8 cellular contexts compared by ENCODE assay signal in genomic region chr15:89243046-89243690, GRCh38. TPM values are rescaled to one million over a fixed set of nuclear protein-coding genes. Genes with fewer than 3 reads are reported as not detected.
DNase-seq lines count a peak whose midpoint lies in the region; ATAC-seq, FAIRE-seq and TF ChIP-seq lines count a peak whose summit lies in the region.

No MANE protein-coding gene starts in this region.

- H3K4me3 ChIP-seq in ascending aorta: peak overlapping the region; percentile 77 to 83
- peak overlapping the region; percentile 75 to 95 (median 95) for H3K4me3 ChIP-seq in keratinocyte (ENCODE audit: control insufficient read depth in 2 of 3, extremely low read depth in 1 of 3, insufficient read depth in 2 of 3, low read depth in 1 of 3, low read length in 3 of 3)
- peak overlapping the region; percentile 81 for H3K4me3 ChIP-seq in suprapubic skin

- intact Hi-C loops in ascending aorta (cut with DNase I): loop anchor here (2.0 to 5.0 kb wide), 5 partner anchors 36 to 348 kb away; partner anchors contain the start of genes HAPLN3 and POLG

- 32% methylated on average over 20 of the region's 20 CpGs for WGBS in suprapubic skin

- H3K27me3 ChIP-seq in ascending aorta (no peaks in the 10 kb centered on the region), keratinocyte (ENCODE audit: control insufficient read depth, extremely low read depth, insufficient read depth, low read length) (no peaks in the 10 kb centered on the region), suprapubic skin (no peaks in the 10 kb centered on the region)

- peak; percentile 30 for DNase-seq in NOMO-1 treated with DMSO at 0.1 percent for 48 hours (lab: John Stamatoyannopoulos, UW; ENCODE audit: unreplicated experiment)
- DNase-seq in NOMO-1 treated with dmso at 0.1 percent for 144 hours (lab: John Stamatoyannopoulos, UW; ENCODE audit: unreplicated experiment): no peak
- peak in 1 of 2 donors; percentile 70 for DNase-seq in ascending aorta (ENCODE audit: low spot score in 2 of 2)
- DNase-seq in keratinocyte (ENCODE audit: low read depth, low spot score): no peak
- peak in 1 of 2 donors; percentile 75 for DNase-seq in suprapubic skin (ENCODE audit: low spot score in 2 of 2)
- DNase-seq in DMS79 treated with DMSO at 0.1 percent for 48 hours (lab: John Stamatoyannopoulos, UW): no peak
- no peak for DNase-seq in kidney glomerular epithelial cell (lab: John Stamatoyannopoulos, UW)

- peak overlapping the region; percentile 99 for H3K4me2 ChIP-seq in keratinocyte (ENCODE audit: control insufficient read depth, extremely low read depth, insufficient read depth, low read depth, low read length)

- peak overlapping the region; percentile 87 for H3K9ac ChIP-seq in keratinocyte (ENCODE audit: control insufficient read depth, extremely low read depth, insufficient read depth, low read length)

- H3K4me1 ChIP-seq in ascending aorta (peaks cover 5 to 10% of the 10 kb centered on the region in 2 donors), keratinocyte (ENCODE audit: control insufficient read depth, extremely low read depth, insufficient read depth, low read length) (peaks cover 16% of the 10 kb centered on the region), suprapubic skin (peaks cover 22% of the 10 kb centered on the region)

- ATAC-seq in HG03097 (IDR thresholded peaks at IDR 0.05; ENCODE audit: low FRiP score, unreplicated experiment): no peak

- H4K20me1 ChIP-seq in keratinocyte (ENCODE audit: control insufficient read depth, extremely low read depth, insufficient read depth, low read length): no peaks in the 10 kb centered on the region

- no peaks in the 10 kb centered on the region for H3K9me1 ChIP-seq in keratinocyte (ENCODE audit: control insufficient read depth, extremely low read depth, insufficient read depth, low read length)

- no peak for FAIRE-seq in keratinocyte (lab: Jason Lieb, UNC)

- TF ChIP-seq CTCF in ascending aorta (IDR thresholded peaks at IDR 0.05): no peak
- no peak for TF ChIP-seq CTCF in keratinocyte (optimal IDR thresholded peaks at IDR 0.05 in 1 of 3, IDR thresholded peaks at IDR 0.05 in 1 of 3, conservative IDR thresholded peaks at IDR 0.05 in 1 of 3; ENCODE audit: extremely low read depth in 1 of 3, insufficient read depth in 2 of 3, low read length in 3 of 3)
- no peak for TF ChIP-seq CTCF in suprapubic skin (IDR thresholded peaks at IDR 0.05)

- no peak for TF ChIP-seq EP300 in suprapubic skin (IDR thresholded peaks at IDR 0.05)

- peak overlapping the region; percentile 24 for H3K27ac ChIP-seq in ascending aorta
- peak overlapping the region; percentile 79 for H3K27ac ChIP-seq in keratinocyte (ENCODE audit: control insufficient read depth, insufficient read depth, low read length)
- H3K27ac ChIP-seq in suprapubic skin: peak overlapping the region; percentile 81

- H3K36me3 ChIP-seq in ascending aorta: no peaks in the 10 kb centered on the region
- no peaks in the 10 kb centered on the region for H3K36me3 ChIP-seq in keratinocyte (ENCODE audit: control insufficient read depth in 2 of 2, extremely low read depth in 1 of 2, insufficient read depth in 2 of 2, low read length in 2 of 2)
- H3K36me3 ChIP-seq in suprapubic skin: no peaks in the 10 kb centered on the region

- dilution Hi-C loops in keratinocyte (cut with MboI; ENCODE audit: extremely low pct_ligation_motif_present, low sequenced_read_pairs): no loop called here

- peak overlapping the region; percentile 100 for H2AFZ ChIP-seq in keratinocyte (ENCODE audit: control insufficient read depth, low read length)

- TF ChIP-seq POLR2A in suprapubic skin (IDR thresholded peaks at IDR 0.05): no peak

- H3K79me2 ChIP-seq in keratinocyte (ENCODE audit: control insufficient read depth, insufficient read depth, low read length): peaks cover 30% of the 10 kb centered on the region

- no peaks in the 10 kb centered on the region for H3K9me3 ChIP-seq in ascending aorta
- no peaks in the 10 kb centered on the region for H3K9me3 ChIP-seq in keratinocyte (ENCODE audit: control insufficient read depth, low read depth, low read length)
- no peaks in the 10 kb centered on the region for H3K9me3 ChIP-seq in suprapubic skin

RNA-seq across cellular contexts. Expression of gene FANCI, which starts 0.6 kb away (rescaled TPM):
- total RNA-seq in ascending aorta: not detected
- 6.7 to 21.8 TPM (median 19.4 TPM) in 3 replicates for polyA plus RNA-seq in keratinocyte
- 7.1 TPM for polyA plus RNA-seq in keratinocyte (2011; ENCODE audit: low read depth)
- 4.3 and 9.0 TPM in 2 replicates for polyA plus RNA-seq in keratinocyte (2011; cell fraction: cytosol; rRNA removed)
- 11.6 and 20.8 TPM in 2 replicates for polyA plus RNA-seq in keratinocyte (2011; cell fraction: nucleus; rRNA removed)
- 3.2 and 19.9 TPM in 2 replicates for polyA plus RNA-seq in keratinocyte (2012; ENCODE audit: low replicate concordance)
- 6.3 to 26.1 TPM (median 7.9 TPM) in 3 replicates for polyA minus RNA-seq in keratinocyte
- 11.7 TPM for polyA minus RNA-seq in keratinocyte (2011; cell fraction: cytosol; rRNA and poly(A)+ RNA removed)
- polyA minus RNA-seq in keratinocyte (2011; cell fraction: nucleus; rRNA and poly(A)+ RNA removed): 6.8 and 15.8 TPM in 2 replicates
- 10 to 100 TPM in 1 of 4 donors, 1 to 10 TPM in 3; 7.2 to 24.5 (median 9.4) TPM for total RNA-seq in suprapubic skin

RNA-seq across cellular contexts. Expression of gene RLBP1, which starts 21.8 kb away (rescaled TPM):
- total RNA-seq in ascending aorta: not detected
- not detected in 3 replicates for polyA plus RNA-seq in keratinocyte
- not detected for polyA plus RNA-seq in keratinocyte (2011; ENCODE audit: low read depth)
- not detected in 2 replicates for polyA plus RNA-seq in keratinocyte (2011; cell fraction: cytosol; rRNA removed)
- polyA plus RNA-seq in keratinocyte (2011; cell fraction: nucleus; rRNA removed): not detected in 2 replicates
- not detected in 2 replicates for polyA plus RNA-seq in keratinocyte (2012; ENCODE audit: low replicate concordance)
- not detected in 3 replicates for polyA minus RNA-seq in keratinocyte
- polyA minus RNA-seq in keratinocyte (2011; cell fraction: cytosol; rRNA and poly(A)+ RNA removed): not detected
- polyA minus RNA-seq in keratinocyte (2011; cell fraction: nucleus; rRNA and poly(A)+ RNA removed): not detected in 2 replicates
- total RNA-seq in suprapubic skin: not detected

Comparison
In these comparisons a context has a peak if more than half of its experiments do, and no peak if none do; other contexts are left out.
1. H3K27ac ChIP-seq: peak in every context shown above with its lines; median percentile 81 in suprapubic skin; 79 in keratinocyte; 24 in ascending aorta.